ENCODE assay signal across 16 cellular contexts in the genomic region with DNA sequence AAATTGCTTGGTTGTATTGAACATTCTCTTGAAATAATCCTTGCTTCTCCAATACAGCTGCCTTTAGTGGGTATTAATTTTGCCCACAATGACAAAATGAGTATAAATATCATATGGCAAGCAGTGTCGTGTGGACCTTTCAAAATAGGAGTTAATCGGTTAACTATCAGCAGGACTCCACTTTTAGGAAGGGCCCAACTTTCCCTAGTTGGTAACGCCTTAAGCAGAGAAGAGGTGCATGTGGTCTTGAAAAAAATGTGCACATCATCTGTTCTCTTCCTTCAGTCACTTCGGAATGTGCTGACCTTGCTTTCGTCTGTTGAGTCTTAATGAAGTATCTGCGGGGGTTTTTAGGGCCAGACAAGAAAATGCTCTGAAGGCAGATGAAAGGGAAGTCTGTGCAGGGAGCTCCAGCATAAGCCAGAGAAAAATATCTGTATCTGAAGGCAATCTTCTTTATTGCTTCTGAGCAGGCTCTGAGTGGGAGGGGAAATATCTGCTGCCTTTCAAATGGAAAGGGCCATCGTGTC.
A peak's percentile ranks its signal among the peaks of the same experiment; 100 is the strongest.
DNase-seq lines count a peak whose midpoint lies in the region; ATAC-seq, FAIRE-seq and TF ChIP-seq lines count a peak whose summit lies in the region.
"Had no signal": no experiment of that assay in that cellular context is flagged by ENCODE, and none has a peak within 500 bp of the region (broad histone marks: within the 10 kb centered on the region; RNA-seq: fewer than 3 reads in every experiment).

No MANE protein-coding gene starts in this region.

- H3K9me1 ChIP-seq in IMR-90 (ENCODE audit: insufficient read depth, low read length) (peaks cover 3% of the 10 kb centered on the region; the same call in 1 of the 2 replicates), K562 (ENCODE audit: control insufficient read depth, insufficient read depth, low read length) (no peaks in the 10 kb centered on the region)

- no peak for FAIRE-seq in K562 (lab: Jason Lieb, UNC)
- FAIRE-seq: colon, RCC 7860 had no signal

- H3K4me3 ChIP-seq in IMR-90 (ENCODE audit: insufficient read depth, low read depth, low read length) (no peak overlapping the region), K562 (no peak overlapping the region), MM.1S (ENCODE audit: low read length) (no peak overlapping the region)
- H3K4me3 ChIP-seq: left ventricle myocardium inferior had no signal

- no peaks in the 10 kb centered on the region; the same call in 1 of the 2 replicates for H3K36me3 ChIP-seq in IMR-90 (ENCODE audit: control insufficient read depth, insufficient read depth, low read length)
- no peaks in the 10 kb centered on the region for H3K36me3 ChIP-seq in K562 (ENCODE audit: control insufficient read depth, insufficient read depth, low read length)
- H3K36me3 ChIP-seq in MM.1S (replicated peaks; ENCODE audit: insufficient read depth, low read length) = no peaks in the 10 kb centered on the region
- H3K36me3 ChIP-seq: left ventricle myocardium inferior had no signal

- TF ChIP-seq POLR2A in IMR-90 (IDR thresholded peaks at IDR 0.05; ENCODE audit: low read depth, low read length) (no peak), K562 (conservative IDR thresholded peaks at IDR 0.05) (no peak)

- H3K14ac ChIP-seq in IMR-90 (replicated peaks; ENCODE audit: low read depth, low read length) = no peak overlapping the region

- H3K4me1 ChIP-seq in IMR-90 (ENCODE audit: control insufficient read depth, insufficient read depth, low read length) = no peaks in the 10 kb centered on the region; the same call in 1 of the 2 replicates
- no peaks in the 10 kb centered on the region for H3K4me1 ChIP-seq in K562 (replicated peaks in 1 of 2; ENCODE audit: control insufficient read depth in 2 of 2, insufficient read depth in 2 of 2, low read length in 2 of 2)
- no peaks in the 10 kb centered on the region for H3K4me1 ChIP-seq in MM.1S (ENCODE audit: low read length)
- H3K4me1 ChIP-seq: left ventricle myocardium inferior had no signal

- no peaks in the 10 kb centered on the region for H3K9me3 ChIP-seq in IMR-90 (ENCODE audit: control insufficient read depth, insufficient read depth, low read length)
- H3K9me3 ChIP-seq in K562 (replicated peaks; ENCODE audit: control insufficient read depth, insufficient read depth, low read depth, low read length) = no peaks in the 10 kb centered on the region
- no peaks in the 10 kb centered on the region for H3K9me3 ChIP-seq in MM.1S (replicated peaks; ENCODE audit: insufficient read depth, low read length)

- 41% methylated on average over 5 of the region's 7 CpGs; no CpG with 5 or more reads in 1 of the 2 experiments for WGBS in IMR-90 (ENCODE audit: extremely low coverage in 2 of 2, insufficient read length in 1 of 2), 2 experiments
- 1% methylated on average over 7 of the region's 7 CpGs for WGBS in K562 (ENCODE audit: insufficient coverage, low coverage, missing lambda C conversion rate)

- no peak overlapping the region for H4K8ac ChIP-seq in IMR-90 (ENCODE audit: low read depth in 2 of 2, low read length in 2 of 2)

- H3K79me1 ChIP-seq in IMR-90 (ENCODE audit: low read depth in 1 of 2, low read length in 2 of 2) = no peaks in the 10 kb centered on the region

- in situ Hi-C loops in IMR-90 (cut with MboI; ENCODE audit: low sequenced_read_pairs) = no loop called here
- in situ Hi-C loops in K562 (cut with MboI) = no loop called here

- no peak overlapping the region for H2AK5ac ChIP-seq in IMR-90 (ENCODE audit: low read depth, low read length)

- intact Hi-C loops in IMR-90 (cut with micrococcal nuclease) (no loop called here), K562 (cut with micrococcal nuclease) (no loop called here)

- no peak overlapping the region for H3K56ac ChIP-seq in IMR-90 (ENCODE audit: extremely low read depth, insufficient read depth, low read length)

- no peak overlapping the region for H3K4ac ChIP-seq in IMR-90 (ENCODE audit: low read depth, low read length)

- no peak overlapping the region for H3K18ac ChIP-seq in IMR-90 (ENCODE audit: low read depth, low read length)

- H3K27me3 ChIP-seq in IMR-90 (ENCODE audit: control insufficient read depth, insufficient read depth, low read length) (no peaks in the 10 kb centered on the region), K562 (ENCODE audit: control insufficient read depth in 2 of 2, insufficient read depth in 2 of 2, low read length in 2 of 2) (no peaks in the 10 kb centered on the region), MM.1S (replicated peaks; ENCODE audit: insufficient read depth, low read length) (no peaks in the 10 kb centered on the region)

- TF ChIP-seq RAD21 in IMR-90 (IDR thresholded peaks at IDR 0.05; ENCODE audit: low read length) = no peak
- no peak for TF ChIP-seq RAD21 in K562 (CRISPR knock-in tag; conservative IDR thresholded peaks at IDR 0.05 in 1 of 2, IDR thresholded peaks at IDR 0.05 in 1 of 2)

- dilution Hi-C loops in IMR-90 (cut with HindIII; ENCODE audit: low sequenced_read_pairs, unreplicated experiment) = no loop called here

- no peaks in the 10 kb centered on the region for H4K20me1 ChIP-seq in IMR-90 (ENCODE audit: insufficient read depth, low read length)
- H4K20me1 ChIP-seq in K562 (replicated peaks; ENCODE audit: control insufficient read depth, insufficient read depth, low read length) = no peaks in the 10 kb centered on the region
- H4K20me1 ChIP-seq in MM.1S (ENCODE audit: insufficient read depth, low read length) = no peaks in the 10 kb centered on the region

- no peak overlapping the region for H2BK120ac ChIP-seq in IMR-90 (ENCODE audit: low read depth, low read length)

- no peak overlapping the region for H2AFZ ChIP-seq in IMR-90 (replicated peaks; ENCODE audit: low read length, poor library complexity)
- no peak overlapping the region for H2AFZ ChIP-seq in K562 (ENCODE audit: low read depth, low read length)
- H2AFZ ChIP-seq in MM.1S (ENCODE audit: low read length) = no peak overlapping the region

- no peak overlapping the region for H3K9ac ChIP-seq in IMR-90 (ENCODE audit: low read depth, low read length)
- no peak overlapping the region for H3K9ac ChIP-seq in K562 (ENCODE audit: insufficient read depth in 1 of 2, low read depth in 2 of 2, low read length in 2 of 2)
- H3K9ac ChIP-seq in MM.1S (ENCODE audit: low read length) = no peak overlapping the region

- H3K23ac ChIP-seq in IMR-90 (ENCODE audit: low read depth, low read length) = no peak overlapping the region

- no peak overlapping the region for H4K5ac ChIP-seq in IMR-90 (ENCODE audit: low read depth, low read length)

- H2BK15ac ChIP-seq in IMR-90 (ENCODE audit: low read depth, low read length) = no peak overlapping the region

- DNase-seq in IMR-90 = no peak
- no peak for DNase-seq in K562 (ENCODE audit: extremely low read depth in 1 of 4, low spot score in 3 of 4)
- DNase-seq in left kidney (ENCODE audit: low read depth, low spot score) = peak; percentile 60
- DNase-seq in smooth muscle cell of the brain vasculature (ENCODE audit: low read depth, low spot score) = peak; percentile 63
- no peak for DNase-seq in MM.1S
- DNase-seq in DMS53 treated with DMSO at 0.1 percent for 48 hours (lab: John Stamatoyannopoulos, UW; ENCODE audit: unreplicated experiment) = no peak
- no peak for DNase-seq in NOMO-1 treated with DMSO at 0.1 percent for 48 hours (lab: John Stamatoyannopoulos, UW; ENCODE audit: unreplicated experiment)
- DNase-seq: activated effector memory CD4-positive, alpha-beta T cell treated with Interleukin-2 at 50 U/mL for 16 hours; amniotic stem cell; left ventricle myocardium inferior; NCI-H187; NCI-H345; stimulated activated CD4-positive, alpha-beta T cell treated with anti-CD3 and anti-CD28 coated beads, Interleukin-4, amount 100 ng/mL, for 24 hours; substantia nigra had no signal

- H3K79me2 ChIP-seq in K562 (ENCODE audit: control insufficient read depth, insufficient read depth, low read length) (no peaks in the 10 kb centered on the region), MM.1S (ENCODE audit: low read length) (no peaks in the 10 kb centered on the region)

- H4K91ac ChIP-seq in IMR-90 (ENCODE audit: insufficient read depth, low read depth, low read length) = no peak overlapping the region

- no peaks in the 10 kb centered on the region for H3F3A ChIP-seq in MM.1S (ENCODE audit: insufficient read depth, low read length)

- H3K9me2 ChIP-seq in MM.1S (replicated peaks; ENCODE audit: insufficient read depth, low read length) = no peaks in the 10 kb centered on the region

- H3K4me2 ChIP-seq in IMR-90 (ENCODE audit: low read depth, low read length) (no peak overlapping the region), K562 (ENCODE audit: insufficient read depth, low read length) (no peak overlapping the region), MM.1S (ENCODE audit: low read depth, low read length) (no peak overlapping the region)

- CTCF ChIA-PET in IMR-90 (lab: Yijun Ruan, JAX) (no interaction called here), K562 (lab: Yijun Ruan, JAX; ENCODE audit: low intra/inter-chr PET ratio) (no interaction called here)

- H3K27ac ChIP-seq in IMR-90 (ENCODE audit: insufficient read depth, low read length) (no peak overlapping the region), K562 (ENCODE audit: extremely low read depth, low read depth, low read length) (no peak overlapping the region), MM.1S (ENCODE audit: low read length) (no peak overlapping the region)
- H3K27ac ChIP-seq: left ventricle myocardium inferior had no signal

- H2AK9ac ChIP-seq in IMR-90 (replicated peaks; ENCODE audit: low read depth, low read length, poor library complexity) = no peak overlapping the region

- ATAC-seq in IMR-90 (ENCODE audit: low read depth) (no peak), K562 (no peak)

- BruUV-seq in IMR-90 (replicated peaks; lab: Mats Ljungman, UMichigan) (no TSS peak), K562 (replicated peaks; lab: Mats Ljungman, UMichigan) (no TSS peak)

- POLR2A ChIA-PET in IMR-90 (lab: Charles Lee; ENCODE audit: unreplicated experiment) = no interaction called here
- POLR2A ChIA-PET in K562 (lab: Yijun Ruan, JAX) = no interaction called here

- TF ChIP-seq CTCF in IMR-90 (conservative IDR thresholded peaks at IDR 0.05; ENCODE audit: low read depth, low read length) = no peak
- no peak for TF ChIP-seq CTCF in K562 (IDR thresholded peaks at IDR 0.05 in 2 of 3, conservative IDR thresholded peaks at IDR 0.05 in 1 of 3; ENCODE audit: insufficient read depth in 2 of 3, low read depth in 1 of 3, low read length in 3 of 3)
- TF ChIP-seq CTCF in MM.1S (IDR thresholded peaks at IDR 0.05; ENCODE audit: low read length) = no peak

- H2BK20ac ChIP-seq in IMR-90 (ENCODE audit: low read depth, low read length) = no peak overlapping the region

- no peak for TF ChIP-seq EP300 in K562 (IDR thresholded peaks at IDR 0.05; ENCODE audit: low read length)

- no peak overlapping the region for H2BK5ac ChIP-seq in IMR-90 (ENCODE audit: low read depth, low read length, poor library complexity, severe bottlenecking)

TF ChIP-seq in IMR-90, 13 proteins besides CTCF, POLR2A, EP300 and RAD21 (continues in another document):
- peak; percentile 76 for TF ChIP-seq MAFK (IDR thresholded peaks at IDR 0.05; ENCODE audit: low read depth, low read length)
- TF ChIP-seq RFX5 (IDR thresholded peaks at IDR 0.05; ENCODE audit: low read depth, low read length) = no peak

TF ChIP-seq in K562, 482 proteins besides CTCF, POLR2A, EP300 and RAD21 (continues in another document):
- TF ChIP-seq TCF15 (CRISPR knock-in tag; IDR thresholded peaks at IDR 0.05) = no peak

Comparison
In these comparisons a context has a peak if more than half of its experiments do, and no peak if none do; other contexts are left out.
1. DNase-seq: peak in left kidney (single experiment) and smooth muscle cell of the brain vasculature (single experiment); none in IMR-90 (single experiment), K562 (0 of 4), MM.1S (single experiment), DMS53 treated with DMSO at 0.1 percent for 48 hours (single experiment) and NOMO-1 treated with DMSO at 0.1 percent for 48 hours (single experiment).